3 cellular contexts compared by ENCODE assay signal in genomic region chr14:103870144-103870876, GRCh38.
TF ChIP-seq lines count a peak whose summit lies in the region.

No MANE protein-coding gene starts in this region.

TF ChIP-seq in SK-N-SH, 30 proteins besides CTCF, POLR2A, EP300 and RAD21 (continued from another document):
- TF ChIP-seq PBX3 (IDR thresholded peaks at IDR 0.05) (no peak), TEAD4 (IDR thresholded peaks at IDR 0.05; ENCODE audit: borderline replicate concordance, insufficient read depth) (no peak), RFX5 (IDR thresholded peaks at IDR 0.05; ENCODE audit: low read length) (no peak), MEF2A (IDR thresholded peaks at IDR 0.05; ENCODE audit: borderline replicate concordance, low read depth) (no peak), SIN3A (IDR thresholded peaks at IDR 0.05; ENCODE audit: borderline replicate concordance, low read depth, low read length) (no peak), USF2 (IDR thresholded peaks at IDR 0.05; ENCODE audit: borderline replicate concordance, low read depth, low read length) (no peak), FOSL2 (IDR thresholded peaks at IDR 0.05; ENCODE audit: borderline replicate concordance, low read depth) (no peak), NRF1 (IDR thresholded peaks at IDR 0.05; ENCODE audit: low read depth, low read length) (no peak)

TF ChIP-seq in SK-N-SH treated with all-trans-retinoic acid at 6 μM for 48 hours, 23 proteins besides CTCF, POLR2A, EP300 and RAD21 (continued from another document):
- no peak for TF ChIP-seq PATZ1 (CRISPR knock-in tag; IDR thresholded peaks at IDR 0.05; ENCODE audit: borderline replicate concordance)
- TF ChIP-seq PPARA (CRISPR knock-in tag; IDR thresholded peaks at IDR 0.05; ENCODE audit: borderline replicate concordance): no peak
- no peak for TF ChIP-seq CREB5 (CRISPR knock-in tag; IDR thresholded peaks at IDR 0.05; ENCODE audit: low read depth)
- TF ChIP-seq BACH2 (CRISPR knock-in tag; IDR thresholded peaks at IDR 0.05; ENCODE audit: borderline replicate concordance): no peak
- TF ChIP-seq POU6F1 (CRISPR knock-in tag; IDR thresholded peaks at IDR 0.05; ENCODE audit: borderline replicate concordance, low read depth): no peak
- TF ChIP-seq ISL1 (CRISPR knock-in tag; IDR thresholded peaks at IDR 0.05): no peak
- TF ChIP-seq RARB (CRISPR knock-in tag; IDR thresholded peaks at IDR 0.05): no peak
- no peak for TF ChIP-seq TSHZ2 (CRISPR knock-in tag; IDR thresholded peaks at IDR 0.05)
- TF ChIP-seq ZNF565 (CRISPR knock-in tag; conservative IDR thresholded peaks at IDR 0.05; ENCODE audit: low read depth): no peak
- no peak for TF ChIP-seq ZFP30 (CRISPR knock-in tag; IDR thresholded peaks at IDR 0.05)
- no peak for TF ChIP-seq CSRNP3 (CRISPR knock-in tag; IDR thresholded peaks at IDR 0.05)
- TF ChIP-seq ZC3H10 (CRISPR knock-in tag; IDR thresholded peaks at IDR 0.05): no peak
- no peak for TF ChIP-seq ESRRG (CRISPR knock-in tag; IDR thresholded peaks at IDR 0.05)

TF ChIP-seq in GM23338, 12 proteins besides CTCF, POLR2A, EP300 and RAD21 (continued from another document):
- no peak for TF ChIP-seq REST (IDR thresholded peaks at IDR 0.05; ENCODE audit: unreplicated experiment)
- no peak for TF ChIP-seq ETS1 (IDR thresholded peaks at IDR 0.05)
- TF ChIP-seq EZH2 (IDR thresholded peaks at IDR 0.05; ENCODE audit: low read depth, unreplicated experiment): no peak
- no peak for TF ChIP-seq STAT1 (IDR thresholded peaks at IDR 0.05; ENCODE audit: unreplicated experiment)
- no peak for TF ChIP-seq EZH2phosphoT487 (IDR thresholded peaks at IDR 0.05; ENCODE audit: unreplicated experiment)
- no peak for TF ChIP-seq ZNF462 (CRISPR knock-in tag; IDR thresholded peaks at IDR 0.05)
- no peak for TF ChIP-seq JUNB (IDR thresholded peaks at IDR 0.05; ENCODE audit: unreplicated experiment)
- TF ChIP-seq CREB1 (CRISPR knock-in tag; IDR thresholded peaks at IDR 0.05; ENCODE audit: low read depth): no peak
- TF ChIP-seq ZNF114 (CRISPR knock-in tag; IDR thresholded peaks at IDR 0.05): no peak
- no peak for TF ChIP-seq ZNF331 (CRISPR knock-in tag; IDR thresholded peaks at IDR 0.05; ENCODE audit: low read depth)
